Comparison of ENCODE assay signal across 8 cellular contexts in the genomic region with DNA sequence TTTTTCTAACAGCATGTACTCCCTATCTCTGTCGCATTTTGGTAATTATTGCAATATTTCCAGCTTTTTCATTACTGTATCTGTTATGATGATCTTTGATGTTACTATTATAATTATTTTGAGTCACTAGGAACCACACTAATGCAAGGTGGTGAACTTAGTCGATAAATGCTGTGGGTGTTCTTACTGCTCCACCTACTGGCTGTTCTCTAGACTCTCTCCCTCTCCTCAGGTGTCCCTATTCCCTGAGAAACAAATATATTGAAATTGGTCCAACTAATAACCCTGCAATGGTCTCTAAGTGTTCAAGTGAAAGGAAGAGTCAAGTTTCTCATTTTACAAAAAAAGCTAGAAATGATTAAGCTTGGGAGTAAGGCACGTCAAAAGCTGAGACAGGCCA. TPM values are rescaled to one million over a fixed set of nuclear protein-coding genes. Genes with fewer than 3 reads are reported as not detected.
DNase-seq lines count a peak whose midpoint lies in the region; ATAC-seq and TF ChIP-seq lines count a peak whose summit lies in the region.

No MANE protein-coding gene starts in this region.

- no peaks in the 10 kb centered on the region for H3K4me1 ChIP-seq in OCI-LY3 (ENCODE audit: low read length)

- no peak overlapping the region for H3K27ac ChIP-seq in OCI-LY3 (ENCODE audit: low read length)

- no peak overlapping the region for H3K4me3 ChIP-seq in OCI-LY3 (ENCODE audit: low read length)

- no peak overlapping the region for H2AFZ ChIP-seq in OCI-LY3 (ENCODE audit: low read depth, low read length)

- no peaks in the 10 kb centered on the region for H3K27me3 ChIP-seq in OCI-LY3 (ENCODE audit: low read depth, low read length)

- peak; percentile 51 for TF ChIP-seq CTCF in OCI-LY3 (IDR thresholded peaks at IDR 0.05; ENCODE audit: low read depth, low read length)

- in situ Hi-C loops in G401 (cut with HindIII; ENCODE audit: low sequenced_read_pairs) = no loop called here

- H4K20me1 ChIP-seq in OCI-LY3 (ENCODE audit: insufficient read depth, low read length) = peaks cover 16% of the 10 kb centered on the region; the same call in 1 of the 2 replicates

- intact Hi-C loops in Right ventricle myocardium superior (cut with DNase I) = no loop called here

- ATAC-seq in GM21825 (IDR thresholded peaks at IDR 0.05; ENCODE audit: unreplicated experiment) = peak; percentile 65
- peak; percentile 62 for ATAC-seq in Right ventricle myocardium superior (ENCODE audit: poor library complexity)
- ATAC-seq in HG03095 (IDR thresholded peaks at IDR 0.05; ENCODE audit: unreplicated experiment) = no peak

- H3K9me3 ChIP-seq in OCI-LY3 (ENCODE audit: insufficient read depth, low read length) = no peaks in the 10 kb centered on the region

- H3K36me3 ChIP-seq in OCI-LY3 (replicated peaks; ENCODE audit: low read depth, low read length) = peaks cover 50% of the 10 kb centered on the region

- peaks cover 32% of the 10 kb centered on the region for H3K79me2 ChIP-seq in OCI-LY3 (ENCODE audit: low read length)

- no peak overlapping the region for H3K9ac ChIP-seq in OCI-LY3 (ENCODE audit: low read length)

- no peak overlapping the region for H3K4me2 ChIP-seq in OCI-LY3 (ENCODE audit: low read length)

- peak; percentile 11 for DNase-seq in G401 (ENCODE audit: low spot score)
- DNase-seq in Right ventricle myocardium superior = no peak
- DNase-seq in NCI-H146 (lab: John Stamatoyannopoulos, UW) = no peak
- no peak for DNase-seq in UCSD-AML1 (lab: John Stamatoyannopoulos, UW; ENCODE audit: unreplicated experiment)
- no peak for DNase-seq in activated CD4-positive, CD25-positive, alpha-beta regulatory T cell (lab: John Stamatoyannopoulos, UW)

RNA-seq across cellular contexts. Expression of a gene that starts 10.5 kb away (rescaled TPM):
- 10.3 and 15.6 TPM in 2 replicates for total RNA-seq in G401 (2014; rRNA removed; shearing (Covaris generic))
- total RNA-seq in Right ventricle myocardium superior = 35.5 TPM
